In genomic region chr2:1360132-1360531, GRCh38 we compare ENCODE assay signal across 28 cellular contexts. TPM values are rescaled to one million over a fixed set of nuclear protein-coding genes. Genes with fewer than 3 reads are reported as not detected.
"Had no signal": no experiment of that assay in that cellular context is flagged by ENCODE, and none has a peak within 500 bp of the region (broad histone marks: within the 10 kb centered on the region; RNA-seq: fewer than 3 reads in every experiment).

No MANE protein-coding gene starts in this region.

- ATAC-seq: activated CD4-positive, CD25-positive, alpha-beta regulatory T cell treated with anti-CD3 and anti-CD28 coated beads, Interleukin-2, amount 50 U/mL, for 24 hours; activated CD8-positive, alpha-beta T cell treated with anti-CD3 and anti-CD28 coated beads, Interleukin-2, amount 10 ng/mL, durations not matched to agents 7 days and 5 days; Panc1; Right ventricle myocardium inferior; T-cell had no signal

- H3K4me1 ChIP-seq: adrenal gland, breast epithelium had no signal

- H3K27ac ChIP-seq: adrenal gland, breast epithelium, SK-N-MC, WERI-Rb-1 had no signal

- H3K9me3 ChIP-seq: adrenal gland, breast epithelium had no signal

- H3K4me3 ChIP-seq: adrenal gland, breast epithelium, SK-N-MC had no signal

- H3K36me3 ChIP-seq: adrenal gland, breast epithelium, WERI-Rb-1 had no signal

- H3K27me3 ChIP-seq: adrenal gland, breast epithelium had no signal

- DNase-seq: activated CD4-positive, alpha-beta T cell treated with anti-CD3 and anti-CD28 coated beads for 4 hours; activated CD4-positive, alpha-beta T cell treated with anti-CD3 and anti-CD28 coated beads, Interleukin-2, amount 50 U/mL, for 4 hours; activated CD8-positive, alpha-beta memory T cell treated with anti-CD3 and anti-CD28 coated beads, Interleukin-2, amount 50 U/mL, for 48 hours; activated CD8-positive, alpha-beta T cell treated with anti-CD3 and anti-CD28 coated beads, Interleukin-2, amount 10 ng/mL, durations not matched to agents 7 days and 5 days; activated naive CD4-positive, alpha-beta T cell treated with anti-CD3 and anti-CD28 coated beads, Interleukin-2, amount 50 U/mL, for 16 hours; activated naive CD8-positive, alpha-beta T cell treated with anti-CD3 and anti-CD28 coated beads, Interleukin-2, amount 10 ng/mL, durations not matched to agents 7 days and 5 days; activated T-cell treated with anti-CD3 and anti-CD28 coated beads, Interleukin-2, amount 50 U/mL, for 1 hour; adrenal gland; anterior cingulate cortex; caudate nucleus; Kasumi-1; KBM-7; NCI-H1105 treated with DMSO at 0.1 percent for 48 hours; NCI-H446 treated with DMSO at 0.1 percent for 48 hours; NCI-H524 treated with DMSO at 0.1 percent for 48 hours; NCI-H774; NK-92 treated with Interleukin-12 subunit alpha and Interleukin-12 subunit beta, amount 100 ng/mL, for 24 hours; OCI-M1; RPMI8226; T-cell; T-helper 2 cell; T1000; WERI-Rb-1 had no signal

RNA-seq across cellular contexts. Expression of gene TPO, which starts 53.1 kb away (rescaled TPM):
- total RNA-seq: activated CD8-positive, alpha-beta T cell treated with anti-CD3 and anti-CD28 coated beads, Interleukin-2, amount 10 ng/mL, durations not matched to agents 7 days and 5 days; activated naive CD8-positive, alpha-beta T cell treated with anti-CD3 and anti-CD28 coated beads, Interleukin-2, amount 10 ng/mL, durations not matched to agents 7 days and 5 days had no signal
